Comparison of ENCODE assay signal across 28 cellular contexts in genomic region chr3:82520846-82521245, GRCh38.
"Had no signal": no experiment of that assay in that cellular context is flagged by ENCODE, and none has a peak within 500 bp of the region (broad histone marks: within the 10 kb centered on the region; RNA-seq: fewer than 3 reads in every experiment).

No MANE protein-coding gene starts in this region.

- FAIRE-seq: frontal cortex had no signal

- H3K36me3 ChIP-seq: ascending aorta, breast epithelium, cardiac muscle cell, colonic mucosa, WERI-Rb-1 had no signal

- H3K4me3 ChIP-seq: ascending aorta, breast epithelium, cardiac muscle cell, colonic mucosa, dorsolateral prefrontal cortex had no signal

- H3K4me1 ChIP-seq: ascending aorta, breast epithelium, colonic mucosa had no signal

- DNase-seq: activated B cell treated with CpG ODN at 0.5 μM for 24 hours; activated CD4-positive, alpha-beta T cell treated with anti-CD3 and anti-CD28 coated beads for 48 hours; activated CD4-positive, alpha-beta T cell treated with anti-CD3 and anti-CD28 coated beads, Interleukin-2, amount 50 U/mL, for 1 hour; activated CD4-positive, alpha-beta T cell treated with anti-CD3 and anti-CD28 coated beads, Interleukin-2, amount 50 U/mL, for 48 hours; activated CD8-positive, alpha-beta memory T cell treated with anti-CD3 and anti-CD28 coated beads for 24 hours; activated CD8-positive, alpha-beta T cell treated with anti-CD3 and anti-CD28 coated beads for 36 hours; activated gamma-delta T cell; activated naive CD4-positive, alpha-beta T cell; activated naive CD4-positive, alpha-beta T cell treated with anti-CD3 and anti-CD28 coated beads, Interleukin-2, amount 10 ng/mL, durations not matched to agents 7 days and 5 days; activated naive CD8-positive, alpha-beta T cell treated with anti-CD3 and anti-CD28 coated beads, Interleukin-2, amount 10 ng/mL, durations not matched to agents 7 days and 5 days; activated T-cell treated with anti-CD3 and anti-CD28 coated beads, Interleukin-2, amount 50 U/mL, for 4 hours; central memory CD4-positive, alpha-beta T cell; cerebellar nuclear complex; colonic mucosa; dorsolateral prefrontal cortex; effector memory CD4-positive, alpha-beta T cell; endodermal cell; head of caudate nucleus; hippocampal formation; T1000; WERI-Rb-1 had no signal

- H3K9me3 ChIP-seq: ascending aorta, breast epithelium, colonic mucosa had no signal

- H3K27me3 ChIP-seq: ascending aorta, breast epithelium, cardiac muscle cell, colonic mucosa, dorsolateral prefrontal cortex had no signal

- ATAC-seq: activated CD4-positive, CD25-positive, alpha-beta regulatory T cell treated with anti-CD3 and anti-CD28 coated beads, Interleukin-2, amount 50 U/mL, for 24 hours; activated CD8-positive, alpha-beta T cell treated with anti-CD3 and anti-CD28 coated beads for 36 hours; activated naive CD4-positive, alpha-beta T cell treated with anti-CD3 and anti-CD28 coated beads, Interleukin-2, amount 50 U/mL, for 72 hours; activated T-cell treated with anti-CD3 and anti-CD28 coated beads, Interleukin-2, amount 50 U/mL, for 4 hours; esophagus mucosa had no signal

- H3K27ac ChIP-seq: ascending aorta, breast epithelium, cardiac muscle cell, colonic mucosa, dorsolateral prefrontal cortex, WERI-Rb-1 had no signal
